13 cellular contexts compared by ENCODE assay signal in the genomic region with DNA sequence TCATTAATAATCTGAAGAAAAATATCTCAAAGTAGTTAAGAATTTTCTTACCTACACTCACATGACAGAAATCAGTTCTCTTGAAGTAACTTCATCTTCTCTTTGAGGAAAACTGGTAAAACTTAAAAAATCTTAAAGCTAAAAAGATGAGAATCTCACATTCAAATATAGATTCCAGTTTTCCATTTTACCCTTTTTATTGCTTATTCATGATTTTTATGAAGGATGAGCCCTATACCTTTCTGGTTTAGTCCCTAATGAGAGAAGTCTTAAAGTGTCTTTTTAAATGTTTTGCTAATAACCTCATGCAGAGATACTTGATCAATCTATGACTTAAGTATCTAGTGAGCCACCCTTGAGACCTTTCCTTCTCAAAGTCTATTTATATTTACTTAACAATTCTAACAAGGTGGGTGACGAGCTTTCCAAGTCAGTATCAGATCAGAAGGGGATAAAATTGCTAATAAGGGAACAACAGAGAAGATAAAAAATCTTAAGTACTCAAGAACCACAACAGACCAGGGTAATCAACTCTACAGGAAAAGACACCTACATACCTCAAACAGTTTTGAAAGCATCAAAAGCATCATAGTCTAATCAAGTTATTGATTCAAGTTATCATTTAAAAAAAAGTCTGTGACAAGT. TPM values are rescaled to one million over a fixed set of nuclear protein-coding genes. Genes with fewer than 3 reads are reported as not detected.
DNase-seq lines count a peak whose midpoint lies in the region; ATAC-seq, FAIRE-seq and TF ChIP-seq lines count a peak whose summit lies in the region.
"Had no signal": no experiment of that assay in that cellular context is flagged by ENCODE, and none has a peak within 500 bp of the region (broad histone marks: within the 10 kb centered on the region; RNA-seq: fewer than 3 reads in every experiment).

No MANE protein-coding gene starts in this region.

- no peaks in the 10 kb centered on the region for H3K9me1 ChIP-seq in endothelial cell of umbilical vein (replicated peaks; ENCODE audit: control insufficient read depth, extremely low read depth, insufficient read depth, low read length)

- DNase-seq in MCF 10A (ENCODE audit: unreplicated experiment) (no peak), breast epithelium (ENCODE audit: low spot score in 2 of 2) (no peak), SK-N-MC (ENCODE audit: low read depth, low spot score) (no peak), endothelial cell of umbilical vein (ENCODE audit: low read depth, low spot score) (no peak), type B pancreatic cell (ENCODE audit: extremely low spot score, unreplicated experiment) (no peak), NCI-H2107 treated with DMSO at 0.1 percent for 48 hours (lab: John Stamatoyannopoulos, UW; ENCODE audit: unreplicated experiment) (no peak), SIG-M5 (lab: John Stamatoyannopoulos, UW) (no peak)
- DNase-seq: activated CD4-positive, alpha-beta T cell treated with anti-CD3 and anti-CD28 coated beads, Interleukin-2, amount 50 U/mL, for 4 hours; NCI-H1092 treated with DMSO at 0.1 percent for 48 hours had no signal

- peak overlapping the region; percentile 97 for H3K4me2 ChIP-seq in endothelial cell of umbilical vein (ENCODE audit: insufficient read depth, low read length)

- no peak for ATAC-seq in HG03469 (IDR thresholded peaks at IDR 0.05; ENCODE audit: unreplicated experiment)

- H3K9ac ChIP-seq in SK-N-MC (ENCODE audit: insufficient read length) (no peak overlapping the region), endothelial cell of umbilical vein (replicated peaks; ENCODE audit: extremely low read depth, insufficient read depth, low read length) (no peak overlapping the region)

- no peaks in the 10 kb centered on the region for H4K20me1 ChIP-seq in endothelial cell of umbilical vein (replicated peaks; ENCODE audit: control insufficient read depth, extremely low read depth, insufficient read depth, low read length)

- no peaks in the 10 kb centered on the region for H3K27me3 Mint-ChIP-seq in MCF 10A (ENCODE audit: insufficient read depth, unreplicated experiment)
- H3K27me3 Mint-ChIP-seq in type B pancreatic cell = no peaks in the 10 kb centered on the region

- dilution Hi-C loops in endothelial cell of umbilical vein (cut with MboI; ENCODE audit: extremely low pct_ligation_motif_present, low sequenced_read_pairs) = no loop called here

- H3K4me3 Mint-ChIP-seq in MCF 10A (ENCODE audit: unreplicated experiment) (peak overlapping the region; percentile 80), type B pancreatic cell (peak overlapping the region; percentile 63)

- no TSS peak for BruUV-seq in MCF 10A (replicated peaks; lab: Mats Ljungman, UMichigan)
- no TSS peak for BruUV-seq in endothelial cell of umbilical vein (replicated peaks; lab: Mats Ljungman, UMichigan)

- no peak for TF ChIP-seq POLR2A in breast epithelium (IDR thresholded peaks at IDR 0.05)
- TF ChIP-seq POLR2A in endothelial cell of umbilical vein (IDR thresholded peaks at IDR 0.05; ENCODE audit: low read depth, low read length) = no peak

- intact Hi-C loops in MCF 10A (cut with micrococcal nuclease) = loop anchor here (5.0 kb wide), 1 partner anchor 44 kb away; no protein-coding TSS in a partner anchor
- intact Hi-C loops in breast epithelium (cut with DNase I; ENCODE audit: low total_unique reads) = no loop called here
- intact Hi-C loops in endothelial cell of umbilical vein (cut with micrococcal nuclease) = loop anchor here (10.0 kb wide), 1 partner anchor 414 kb away; no protein-coding TSS in a partner anchor

- no peak overlapping the region for H2AFZ ChIP-seq in endothelial cell of umbilical vein (ENCODE audit: low read depth, low read length)

- H3K36me3 Mint-ChIP-seq in MCF 10A (ENCODE audit: insufficient read depth, unreplicated experiment) = peaks cover 79% of the 10 kb centered on the region
- H3K36me3 Mint-ChIP-seq in type B pancreatic cell = peaks cover 30% of the 10 kb centered on the region

- H3K27ac ChIP-seq in breast epithelium (no peak overlapping the region), SK-N-MC (peak overlapping the region; percentile 36; the same call in 1 of the 2 replicates), endothelial cell of umbilical vein (ENCODE audit: insufficient read depth, low read depth, low read length) (no peak overlapping the region)
- H3K27ac ChIP-seq: ascending aorta, epithelial cell of prostate, SJSA1 had no signal

- peaks cover 3 to 5% of the 10 kb centered on the region in 2 donors for H3K4me1 ChIP-seq in breast epithelium
- peaks cover 23% of the 10 kb centered on the region for H3K4me1 ChIP-seq in endothelial cell of umbilical vein (ENCODE audit: control insufficient read depth, extremely low read depth, insufficient read depth, low read length)

- peak overlapping the region; percentile 65 for H3K27ac Mint-ChIP-seq in MCF 10A (ENCODE audit: low read depth, unreplicated experiment)
- H3K27ac Mint-ChIP-seq in type B pancreatic cell = peak overlapping the region; percentile 23

- no peak for TF ChIP-seq CTCF in MCF 10A (IDR thresholded peaks at IDR 0.05; ENCODE audit: unreplicated experiment)
- TF ChIP-seq CTCF in breast epithelium (IDR thresholded peaks at IDR 0.05) = no peak
- no peak for TF ChIP-seq CTCF in endothelial cell of umbilical vein (IDR thresholded peaks at IDR 0.05; ENCODE audit: extremely low read depth in 1 of 2, insufficient read depth in 1 of 2, low read depth in 1 of 2, low read length in 2 of 2)
- no peak for TF ChIP-seq CTCF in type B pancreatic cell (conservative IDR thresholded peaks at IDR 0.05)

- H3K9me3 ChIP-seq in breast epithelium (no peaks in the 10 kb centered on the region), SK-N-MC (ENCODE audit: low read depth, low read length) (no peaks in the 10 kb centered on the region), endothelial cell of umbilical vein (replicated peaks; ENCODE audit: control insufficient read depth, insufficient read depth, low read length) (no peaks in the 10 kb centered on the region)
- H3K9me3 ChIP-seq: ascending aorta, SJSA1 had no signal

- H3K4me1 Mint-ChIP-seq in MCF 10A (ENCODE audit: insufficient read depth, unreplicated experiment) (peaks cover 30% of the 10 kb centered on the region), type B pancreatic cell (ENCODE audit: unreplicated experiment) (peaks cover 28% of the 10 kb centered on the region)

- H3K27me3 ChIP-seq in breast epithelium = no peaks in the 10 kb centered on the region
- H3K27me3 ChIP-seq in endothelial cell of umbilical vein (ENCODE audit: control insufficient read depth in 2 of 2, insufficient read depth in 2 of 2, low read length in 2 of 2) = no peaks in the 10 kb centered on the region
- H3K27me3 ChIP-seq: ascending aorta, SJSA1 had no signal

- H3K9me3 Mint-ChIP-seq in MCF 10A (ENCODE audit: unreplicated experiment) (no peaks in the 10 kb centered on the region), type B pancreatic cell (no peaks in the 10 kb centered on the region)

- no peaks in the 10 kb centered on the region for H3K36me3 ChIP-seq in breast epithelium
- H3K36me3 ChIP-seq in SK-N-MC (ENCODE audit: insufficient read depth, low read length) = peaks cover 70% of the 10 kb centered on the region
- H3K36me3 ChIP-seq in endothelial cell of umbilical vein (ENCODE audit: control insufficient read depth in 2 of 2, extremely low read depth in 1 of 2, insufficient read depth in 2 of 2, low read length in 2 of 2) = peaks cover 0 to 16% of the 10 kb centered on the region in 2 experiments

- no peak for FAIRE-seq in endothelial cell of umbilical vein (lab: Jason Lieb, UNC)

- peaks cover 65% of the 10 kb centered on the region for H3K79me2 ChIP-seq in endothelial cell of umbilical vein (ENCODE audit: control insufficient read depth, insufficient read depth, low read length)

- CTCF ChIA-PET in MCF 10A (lab: Yijun Ruan, JAX) = interaction anchor here (0.5 to 2.8 kb wide), 4 partner anchors 11 to 156 kb away, joined by 3 to 18 read pairs (median 7); no protein-coding TSS in a partner anchor
- CTCF ChIA-PET in endothelial cell of umbilical vein (lab: Charles Lee) = interaction anchor here (1.0 to 1.3 kb wide), 5 partner anchors 11 to 151 kb away, joined by 3 read pairs; no protein-coding TSS in a partner anchor

- POLR2A ChIA-PET in MCF 10A (lab: Yijun Ruan, JAX) = interaction anchor here (0.5 to 2.0 kb wide), 6 partner anchors 9 to 97 kb away, joined by 3 to 9 read pairs (median 3); no protein-coding TSS in a partner anchor
- POLR2A ChIA-PET in endothelial cell of umbilical vein (lab: Charles Lee) = no interaction called here

- H3K4me3 ChIP-seq in breast epithelium = no peak overlapping the region
- H3K4me3 ChIP-seq in SK-N-MC = peak overlapping the region; percentile 83
- H3K4me3 ChIP-seq in endothelial cell of umbilical vein (replicated peaks in 1 of 3; ENCODE audit: insufficient read depth in 1 of 3, low read depth in 1 of 3, low read length in 3 of 3) = no peak overlapping the region
- H3K4me3 ChIP-seq: ascending aorta, SJSA1 had no signal

RNA-seq across cellular contexts. Expression of a gene that starts 2.6 kb away (rescaled TPM):
- 390 and 403 TPM in 2 replicates for total RNA-seq in MCF 10A (2022)
- total RNA-seq in breast epithelium = 100 to 1,000 TPM in 2 of 3 donors, 10 to 100 TPM in 1; 56.5 to 111 (median 111) TPM
- 130 and 132 TPM in 2 replicates for total RNA-seq in endothelial cell of umbilical vein
- 25.0 and 32.8 TPM in 2 replicates for polyA plus RNA-seq in endothelial cell of umbilical vein
- polyA plus RNA-seq in endothelial cell of umbilical vein (2011; cell fraction: cytosol; rRNA removed) = 45.8 and 47.2 TPM in 2 replicates
- polyA plus RNA-seq in endothelial cell of umbilical vein (2011; cell fraction: nucleus; rRNA removed) = 114 and 123 TPM in 2 replicates
- polyA plus RNA-seq in endothelial cell of umbilical vein (2012) = 93.9 and 138 TPM in 2 replicates
- polyA minus RNA-seq in endothelial cell of umbilical vein = 93.5 and 131 TPM in 2 replicates
- polyA minus RNA-seq in endothelial cell of umbilical vein (2011; cell fraction: cytosol; rRNA and poly(A)+ RNA removed) = 107 TPM
- 115 and 173 TPM in 2 replicates for polyA minus RNA-seq in endothelial cell of umbilical vein (2011; cell fraction: nucleus; rRNA and poly(A)+ RNA removed)
- total RNA-seq in type B pancreatic cell (ENCODE audit: low replicate concordance) = 125 and 143 TPM in 2 replicates

RNA-seq across cellular contexts. Expression of a gene that starts 34.2 kb away (rescaled TPM):
- total RNA-seq in MCF 10A (2022) (38.7 and 41.8 TPM in 2 replicates), breast epithelium (10 to 100 TPM; 31.2 to 66.6 (median 49.8) TPM), endothelial cell of umbilical vein (36.1 and 41.6 TPM in 2 replicates), type B pancreatic cell (ENCODE audit: low replicate concordance) (37.4 and 41.0 TPM in 2 replicates)
- 5.1 and 5.6 TPM in 2 replicates for polyA plus RNA-seq in endothelial cell of umbilical vein
- polyA plus RNA-seq in endothelial cell of umbilical vein (2011; cell fraction: cytosol; rRNA removed) = 8.6 and 9.1 TPM in 2 replicates
- 36.4 and 53.0 TPM in 2 replicates for polyA plus RNA-seq in endothelial cell of umbilical vein (2011; cell fraction: nucleus; rRNA removed)
- 27.1 and 39.0 TPM in 2 replicates for polyA plus RNA-seq in endothelial cell of umbilical vein (2012)
- 25.4 and 27.6 TPM in 2 replicates for polyA minus RNA-seq in endothelial cell of umbilical vein
- polyA minus RNA-seq in endothelial cell of umbilical vein (2011; cell fraction: cytosol; rRNA and poly(A)+ RNA removed) = 26.7 TPM
- 35.3 and 54.0 TPM in 2 replicates for polyA minus RNA-seq in endothelial cell of umbilical vein (2011; cell fraction: nucleus; rRNA and poly(A)+ RNA removed)

RNA-seq across cellular contexts. Expression of a gene that starts 34.8 kb away (rescaled TPM):
- 1.5 and 4.2 TPM in 2 replicates for total RNA-seq in MCF 10A (2022)
- total RNA-seq in breast epithelium = 1 to 10 TPM; 3.9 to 6.1 (median 4.5) TPM
- 8.7 and 12.0 TPM in 2 replicates for total RNA-seq in endothelial cell of umbilical vein
- 1.2 and 1.3 TPM in 2 replicates for polyA plus RNA-seq in endothelial cell of umbilical vein
- polyA plus RNA-seq in endothelial cell of umbilical vein (2011; cell fraction: cytosol; rRNA removed) = 2.7 and 3.7 TPM in 2 replicates
- 2.2 and 3.7 TPM in 2 replicates for polyA plus RNA-seq in endothelial cell of umbilical vein (2011; cell fraction: nucleus; rRNA removed)
- 3.3 and 10.0 TPM in 2 replicates for polyA plus RNA-seq in endothelial cell of umbilical vein (2012)
- polyA minus RNA-seq in endothelial cell of umbilical vein = 1.2 and 1.4 TPM in 2 replicates
- polyA minus RNA-seq in endothelial cell of umbilical vein (2011; cell fraction: cytosol; rRNA and poly(A)+ RNA removed) = 4.8 TPM
- 7.3 and 12.5 TPM in 2 replicates for polyA minus RNA-seq in endothelial cell of umbilical vein (2011; cell fraction: nucleus; rRNA and poly(A)+ RNA removed)
- total RNA-seq in type B pancreatic cell (ENCODE audit: low replicate concordance) = 4.0 and 7.6 TPM in 2 replicates
